In genomic region chr20:58056021-58056591, GRCh38 we compare ENCODE assay signal across 23 cellular contexts.
"Had no signal": no experiment of that assay in that cellular context is flagged by ENCODE, and none has a peak within 500 bp of the region (broad histone marks: within the 10 kb centered on the region; RNA-seq: fewer than 3 reads in every experiment).

No MANE protein-coding gene starts in this region.

- DNase-seq: activated CD4-positive, alpha-beta T cell treated with anti-CD3 and anti-CD28 coated beads for 48 hours; activated CD4-positive, alpha-beta T cell treated with anti-CD3 and anti-CD28 coated beads, Interleukin-2, amount 50 U/mL, for 4 hours; activated CD4-positive, CD25-positive, alpha-beta regulatory T cell treated with anti-CD3 and anti-CD28 coated beads, Interleukin-2, amount 50 U/mL, for 72 hours; activated effector memory CD4-positive, alpha-beta T cell treated with anti-CD3 and anti-CD28 coated beads, Interleukin-2, amount 50 U/mL, for 16 hours; activated naive CD4-positive, alpha-beta T cell treated with Interleukin-2 at 50 U/mL for 16 hours; activated naive CD8-positive, alpha-beta T cell treated with anti-CD3 and anti-CD28 coated beads, Interleukin-2, amount 50 U/mL, for 24 hours; activated T-cell treated with anti-CD3 and anti-CD28 coated beads, Interleukin-2, amount 50 U/mL, for 4 hours; amniotic stem cell; body of pancreas; central memory CD4-positive, alpha-beta T cell; KBM-7; NCI-H1048; NCI-H1417; NCI-H1694; NCI-H2029; NCI-H2107; NCI-H2171 treated with DMSO at 0.1 percent for 48 hours; NCI-H226; NCI-H526; NCI-H82; SIG-M5; T-helper 17 cell; T-helper 9 cell had no signal
